ENCODE assay signal across 1 cellular context in the genomic region with DNA sequence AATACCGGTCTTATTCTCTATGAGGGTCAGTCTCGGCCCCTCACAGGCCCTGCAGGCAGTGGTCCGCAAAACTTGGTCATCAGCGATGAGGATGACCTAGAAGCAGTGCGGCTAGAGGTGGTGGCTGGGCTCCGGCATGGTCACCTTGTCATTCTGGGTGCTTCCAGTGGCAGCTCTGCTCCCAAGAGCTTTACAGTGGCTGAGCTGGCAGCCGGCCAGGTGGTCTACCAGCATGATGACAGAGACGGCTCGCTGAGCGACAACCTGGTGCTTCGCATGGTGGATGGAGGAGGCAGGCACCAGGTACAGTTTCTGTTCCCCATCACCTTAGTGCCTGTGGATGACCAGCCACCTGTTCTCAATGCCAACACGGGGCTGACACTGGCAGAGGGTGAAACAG.
TF ChIP-seq lines count a peak whose summit lies in the region.

No MANE protein-coding gene starts in this region.

TF ChIP-seq in H1, 55 proteins besides CTCF, POLR2A, EP300 and RAD21:
- TF ChIP-seq TAF1 (IDR thresholded peaks at IDR 0.05; ENCODE audit: low read depth, low read length) (no peak), BACH1 (IDR thresholded peaks at IDR 0.05; ENCODE audit: low read length) (no peak), SP1 (IDR thresholded peaks at IDR 0.05; ENCODE audit: low read depth, low read length) (no peak)
